20 cellular contexts compared by ENCODE assay signal in genomic region chr1:29628190-29628589, GRCh38.
"Had no signal": no experiment of that assay in that cellular context is flagged by ENCODE, and none has a peak within 500 bp of the region (broad histone marks: within the 10 kb centered on the region; RNA-seq: fewer than 3 reads in every experiment).

No MANE protein-coding gene starts in this region.

- H3K27ac ChIP-seq: esophagus squamous epithelium, pancreas, prostate gland, sigmoid colon, stomach, thyroid gland had no signal

- H3K4me1 Mint-ChIP-seq: central memory CD8-positive, alpha-beta T cell; memory B cell; natural killer cell; stimulated activated effector memory CD8-positive, alpha-beta T cell treated with anti-CD3 and anti-CD28 coated beads, Interleukin-12 subunit alpha, Interleukin-12 subunit beta, amount 100 ng/mL, for 72 hours had no signal

- H3K9me3 Mint-ChIP-seq: natural killer cell; stimulated activated effector memory CD8-positive, alpha-beta T cell treated with anti-CD3 and anti-CD28 coated beads, Interleukin-12 subunit alpha, Interleukin-12 subunit beta, amount 100 ng/mL, for 72 hours had no signal

- H3K36me3 Mint-ChIP-seq: memory B cell; natural killer cell; stimulated activated effector memory CD8-positive, alpha-beta T cell treated with anti-CD3 and anti-CD28 coated beads, Interleukin-12 subunit alpha, Interleukin-12 subunit beta, amount 100 ng/mL, for 72 hours had no signal

- H3K4me3 Mint-ChIP-seq: central memory CD8-positive, alpha-beta T cell; memory B cell; natural killer cell; stimulated activated effector memory CD8-positive, alpha-beta T cell treated with anti-CD3 and anti-CD28 coated beads, Interleukin-12 subunit alpha, Interleukin-12 subunit beta, amount 100 ng/mL, for 72 hours had no signal

- ATAC-seq: left lobe of liver; natural killer cell; pancreas; right cardiac atrium; stimulated activated effector memory CD8-positive, alpha-beta T cell treated with anti-CD3 and anti-CD28 coated beads, Interleukin-12 subunit alpha, Interleukin-12 subunit beta, amount 100 ng/mL, for 72 hours had no signal

- H3K4me1 ChIP-seq: esophagus squamous epithelium, pancreas, prostate gland, sigmoid colon, stomach, thyroid gland had no signal

- H3K9me3 ChIP-seq: esophagus squamous epithelium, pancreas, prostate gland, thyroid gland had no signal

- H3K4me3 ChIP-seq: esophagus squamous epithelium, lung, pancreas, prostate gland, sigmoid colon, stomach, thyroid gland had no signal

- H3K36me3 ChIP-seq: esophagus squamous epithelium, pancreas, prostate gland, sigmoid colon, stomach, thyroid gland had no signal

- H3K27me3 ChIP-seq: pancreas, thyroid gland had no signal

- DNase-seq: cortex of kidney; effector CD4-positive, alpha-beta T cell; esophagus squamous epithelium; foreskin melanocyte; natural killer cell; occipital lobe; pancreas; right cardiac atrium; sigmoid colon; stimulated activated CD4-positive, alpha-beta T cell treated with anti-CD3 and anti-CD28 coated beads, Interleukin-4, amount 100 ng/mL, for 24 hours; stimulated activated naive CD4-positive, alpha-beta T cell treated with Interleukin-2 at 50 U/mL for 16 hours; stomach; thyroid gland; trophoblast cell had no signal
